Comparison of ENCODE assay signal across 8 cellular contexts in genomic region chr16:47018223-47018891, GRCh38. TPM values are rescaled to one million over a fixed set of nuclear protein-coding genes. Genes with fewer than 3 reads are reported as not detected.
A peak's percentile ranks its signal among the peaks of the same experiment; 100 is the strongest.
DNase-seq lines count a peak whose midpoint lies in the region; ATAC-seq, FAIRE-seq and TF ChIP-seq lines count a peak whose summit lies in the region.

No MANE protein-coding gene starts in this region.

- peak overlapping the region; percentile 51; the same call in 1 of the 2 replicates for H3K4me2 ChIP-seq in GM12878 (ENCODE audit: control insufficient read depth, insufficient read depth)

- peak; percentile 99 for FAIRE-seq in GM12878 (lab: Jason Lieb, UNC)

- SMC1A ChIA-PET in GM12878 (lab: Charles Lee; ENCODE audit: uncharacterized antibody, unreplicated experiment), result interaction anchor here (0.6 to 3.6 kb wide), 18 partner anchors 12 to 1146 kb away, joined by 3 to 31 read pairs (median 4); partner anchors contain the start of genes DNAJA2 and NETO2

- TF ChIP-seq POLR2A in Peyer's patch (IDR thresholded peaks at IDR 0.05) (no peak), GM12878 (IDR thresholded peaks at IDR 0.05; ENCODE audit: low read depth, low read length) (no peak)

- TF ChIP-seq CTCF in Peyer's patch (IDR thresholded peaks at IDR 0.05), result peak in 5 of 6 experiments; percentile 4 to 59 (median 54)
- TF ChIP-seq CTCF in GM12878 (IDR thresholded peaks at IDR 0.05 in 2 of 3, conservative IDR thresholded peaks at IDR 0.05 in 1 of 3; ENCODE audit: control insufficient read depth in 2 of 3, extremely low read depth in 1 of 3, insufficient read depth in 1 of 3, low read depth in 3 of 3, low read length in 3 of 3), result peak; percentile 72 to 86 (median 73)
- TF ChIP-seq CTCF in lung (IDR thresholded peaks at IDR 0.05; ENCODE audit: control extremely low read depth, extremely low read depth), result no peak

- POLR2A ChIA-PET in GM12878 (lab: Charles Lee), result interaction anchor here (0.6 to 1.5 kb wide), 4 partner anchors 42 to 1081 kb away, joined by 3 to 4 read pairs (median 4); no protein-coding TSS in a partner anchor

- CTCF ChIA-PET in GM12878 (lab: Yijun Ruan, JAX), result interaction anchor here (0.8 to 3.4 kb wide), 20 partner anchors 10 to 230 kb away, joined by 3 to 41 read pairs (median 5); no protein-coding TSS in a partner anchor

- no peaks in the 10 kb centered on the region for H3K79me2 ChIP-seq in GM12878 (ENCODE audit: control insufficient read depth, insufficient read depth, low read length)

- RAD21 ChIA-PET in GM12878 (lab: Charles Lee; ENCODE audit: unreplicated experiment), result interaction anchor here (0.6 to 3.1 kb wide), 15 partner anchors 16 to 1146 kb away, joined by 3 to 29 read pairs (median 4); partner anchors contain the start of genes DNAJA2 and NETO2

- no peaks in the 10 kb centered on the region for H4K20me1 ChIP-seq in GM12878 (ENCODE audit: control insufficient read depth, insufficient read depth)

- H3K4me3 ChIP-seq in Peyer's patch, result no peak overlapping the region
- H3K4me3 ChIP-seq in GM12878, result no peak overlapping the region
- H3K4me3 ChIP-seq in lung, result no peak overlapping the region

- TF ChIP-seq RAD21 in GM12878 (IDR thresholded peaks at IDR 0.05; ENCODE audit: insufficient read depth, low read depth, low read length), result peak; percentile 80

- 11% methylated on average over 14 of the region's 14 CpGs for WGBS in GM12878 (ENCODE audit: insufficient coverage, insufficient replicate concordance, low lambda C conversion rate, missing lambda C conversion rate)
- 44 to 53% methylated on average over 14 of the region's 14 CpGs for WGBS in lung, 2 donors

- TF ChIP-seq EP300 in GM12878 (IDR thresholded peaks at IDR 0.05; ENCODE audit: borderline replicate concordance in 1 of 2, control insufficient read depth in 1 of 2, low read depth in 2 of 2, low read length in 2 of 2), result peak; percentile 54 to 55; a peak in 3 of 4 replicates

- DNase-seq in NCI-H2081 (lab: John Stamatoyannopoulos, UW) (peak; percentile 1 to 18), NCI-H2081 treated with DMSO at 0.1 percent for 48 hours (lab: John Stamatoyannopoulos, UW) (no peak), Peyer's patch (peak; percentile 53 to 84 (median 67)), GM12878 (ENCODE audit: low read depth, low spot score) (peak; percentile 98), lung (ENCODE audit: low spot score) (peak; percentile 31), NCI-H2029 (lab: John Stamatoyannopoulos, UW) (no peak)

- no peaks in the 10 kb centered on the region for H3K36me3 ChIP-seq in Peyer's patch
- no peaks in the 10 kb centered on the region for H3K36me3 ChIP-seq in GM12878 (ENCODE audit: control insufficient read depth in 2 of 2, insufficient read depth in 2 of 2, low read length in 1 of 2)
- no peaks in the 10 kb centered on the region for H3K36me3 ChIP-seq in lung (ENCODE audit: control insufficient read depth in 2 of 2, insufficient read depth in 2 of 2, low read length in 2 of 2)

- no peak overlapping the region for H3K27ac ChIP-seq in Peyer's patch
- peak overlapping the region; percentile 38; the same call in 1 of the 2 replicates for H3K27ac ChIP-seq in GM12878 (ENCODE audit: control insufficient read depth, insufficient read depth)
- H3K27ac ChIP-seq in lung (ENCODE audit: low read depth in 1 of 2, low read length in 1 of 2), result no peak overlapping the region

- intact Hi-C loops in GM12878 (cut with micrococcal nuclease; ENCODE audit: unreplicated experiment), result loop anchor here (1.0 to 5.0 kb wide), 2 partner anchors 45 to 124 kb away; partner anchors contain the start of genes DNAJA2 and NETO2

- in situ Hi-C loops in GM12878 (cut with MboI), result no loop called here

- H3K9ac ChIP-seq in GM12878 (ENCODE audit: control insufficient read depth, insufficient read depth, low read length), result no peak overlapping the region

- no peaks in the 10 kb centered on the region for H3K4me1 ChIP-seq in Peyer's patch
- H3K4me1 ChIP-seq in GM12878 (ENCODE audit: control insufficient read depth, insufficient read depth, low read length), result peaks cover 31% of the 10 kb centered on the region
- no peaks in the 10 kb centered on the region for H3K4me1 ChIP-seq in lung (ENCODE audit: control insufficient read depth in 2 of 2, insufficient read depth in 2 of 2, low read length in 2 of 2)

- peak; percentile 99 for ATAC-seq in GM21381 (IDR thresholded peaks at IDR 0.05; ENCODE audit: unreplicated experiment)
- peak; percentile 99 for ATAC-seq in HG03469 (IDR thresholded peaks at IDR 0.05; ENCODE audit: unreplicated experiment)
- ATAC-seq in GM12878, result peak; percentile 97
- peak; percentile 60 for ATAC-seq in lung (ENCODE audit: insufficient read depth, low FRiP score)

- no peak overlapping the region; the same call in 1 of the 2 replicates for H2AFZ ChIP-seq in GM12878 (ENCODE audit: control insufficient read depth, low read depth, low read length)

- no TSS peak for BruUV-seq in GM12878 (replicated peaks; lab: Mats Ljungman, UMichigan)

- H3K27me3 ChIP-seq in Peyer's patch (no peaks in the 10 kb centered on the region), GM12878 (replicated peaks in 1 of 2; ENCODE audit: control insufficient read depth in 2 of 2, insufficient read depth in 2 of 2, low read length in 1 of 2) (no peaks in the 10 kb centered on the region), lung (ENCODE audit: control insufficient read depth, insufficient read depth) (no peaks in the 10 kb centered on the region)

- H3K9me3 ChIP-seq in Peyer's patch (no peaks in the 10 kb centered on the region), GM12878 (replicated peaks; ENCODE audit: control insufficient read depth, insufficient read depth, low read length) (no peaks in the 10 kb centered on the region; the same call in 2 of the 3 replicates), lung (ENCODE audit: control insufficient read depth in 2 of 2, insufficient read depth in 1 of 2, low read length in 1 of 2) (no peaks in the 10 kb centered on the region)

TF ChIP-seq in GM12878, 131 proteins besides CTCF, POLR2A, EP300 and RAD21 (continues in another document):
- 0 out of 2 replicates have a peak, but pooled peaks have one; percentile 49 for TF ChIP-seq FOXK2 (IDR thresholded peaks at IDR 0.05)
- TF ChIP-seq SKIL (IDR thresholded peaks at IDR 0.05; ENCODE audit: low read depth, poor library complexity, severe bottlenecking), result no peak
- peak; percentile 64; the same call in 1 of the 2 replicates for TF ChIP-seq ZNF207 (IDR thresholded peaks at IDR 0.05; ENCODE audit: borderline replicate concordance)
- TF ChIP-seq JUND (IDR thresholded peaks at IDR 0.05; ENCODE audit: low read depth, low read length), result no peak
- no peak for TF ChIP-seq ZNF384 (IDR thresholded peaks at IDR 0.05; ENCODE audit: borderline replicate concordance, low read depth, low read length)
- no peak for TF ChIP-seq MYC (IDR thresholded peaks at IDR 0.05; ENCODE audit: insufficient read depth, insufficient read length, insufficient replicate concordance, low read length, severe bottlenecking)
- no peak for TF ChIP-seq TBL1XR1 (IDR thresholded peaks at IDR 0.05; ENCODE audit: low read depth, low read length)
- no peak for TF ChIP-seq TCF12 (IDR thresholded peaks at IDR 0.05; ENCODE audit: low read depth, low read length)
- no peak; the same call in 1 of the 2 replicates for TF ChIP-seq CHD2 (IDR thresholded peaks at IDR 0.05; ENCODE audit: borderline replicate concordance, low read depth, low read length)

RNA-seq across cellular contexts. Expression of gene DNAJA2, which starts 44.9 kb away (rescaled TPM):
- total RNA-seq in Peyer's patch, result 10 to 100 TPM; 30.5 to 45.7 (median 36.5) TPM
- 54.2 and 54.9 TPM in 2 replicates for total RNA-seq in GM12878 (2013; cell fraction: nucleolus; rRNA removed)
- 58.6 and 74.7 TPM in 2 replicates for total RNA-seq in GM12878 (2014; rRNA removed)
- total RNA-seq in GM12878 (2014; rRNA removed; fragmentation: Illumina TruSeq; extraction: Trizol), result 74.5 and 75.6 TPM in 2 replicates
- total RNA-seq in GM12878 (2021), result 71.8 and 74.1 TPM in 2 replicates
- polyA plus RNA-seq in GM12878 (2011; ENCODE audit: low read depth), result 32.3 TPM
- 26.2 and 37.4 TPM in 2 replicates for polyA plus RNA-seq in GM12878 (2011; rRNA removed)
- polyA plus RNA-seq in GM12878 (2011; cell fraction: cytosol; rRNA removed), result 7.6 and 9.1 TPM in 2 replicates
- 14.8 and 20.9 TPM in 2 replicates for polyA plus RNA-seq in GM12878 (2011; cell fraction: nucleus; rRNA removed)
- polyA plus RNA-seq in GM12878 (2012), result 35.2 and 43.8 TPM in 2 replicates
- 57.7 and 67.2 TPM in 2 replicates for polyA plus RNA-seq in GM12878 (2014; fragmentation: Illumina TruSeq; extraction: Trizol)
- polyA plus RNA-seq in GM12878 (2014; fragmentation: Nextera tagmentation; extraction: Ambion mirVana), result 10 to 100 TPM; 40.4 to 43.5 TPM
- polyA plus RNA-seq in GM12878 (2014; rRNA removed), result 33.6 and 33.8 TPM in 2 replicates
- polyA plus RNA-seq in GM12878 (2016; fragmentation: Nextera tagmentation; extraction: Ambion mirVana), result 10 to 100 TPM; 94.4 to 96.4 TPM
- polyA minus RNA-seq in GM12878 (2011; rRNA and poly(A)+ RNA removed), result 30.4 and 50.9 TPM in 2 replicates
- polyA minus RNA-seq in GM12878 (2011; cell fraction: cytosol; rRNA and poly(A)+ RNA removed), result 22.9 and 23.4 TPM in 2 replicates
- polyA minus RNA-seq in GM12878 (2011; cell fraction: nucleus; rRNA and poly(A)+ RNA removed), result 17.0 and 23.0 TPM in 2 replicates
- total RNA-seq in lung, result 10 to 100 TPM; 38.5 to 56.5 TPM
- 10 to 100 TPM; 24.9 to 32.8 TPM for polyA plus RNA-seq in lung

Comparison
In these comparisons a context has a peak if more than half of its experiments do, and no peak if none do; other contexts are left out.
1. DNase-seq: peak in NCI-H2081 (2 of 2), Peyer's patch (3 of 3), GM12878 (single experiment) and lung (single experiment); none in NCI-H2081 treated with DMSO at 0.1 percent for 48 hours (single experiment) and NCI-H2029 (single experiment).
2. Peak in every context shown above with its lines, with median percentiles within 50 percentile points of each other: ATAC-seq.